ENCODE assay signal across 8 cellular contexts in genomic region chr17:67421869-67422273, GRCh38. TPM values are rescaled to one million over a fixed set of nuclear protein-coding genes. Genes with fewer than 3 reads are reported as not detected.
DNase-seq lines count a peak whose midpoint lies in the region; ATAC-seq and TF ChIP-seq lines count a peak whose summit lies in the region.

No MANE protein-coding gene starts in this region.

- peaks cover 11 to 28% (median 16%) of the 10 kb centered on the region in 4 donors for H3K4me1 ChIP-seq in esophagus muscularis mucosa
- no peaks in the 10 kb centered on the region for H3K4me1 ChIP-seq in gastrocnemius medialis

- H3K9me3 ChIP-seq in esophagus muscularis mucosa: no peaks in the 10 kb centered on the region
- H3K9me3 ChIP-seq in gastrocnemius medialis: no peaks in the 10 kb centered on the region

- peak overlapping the region; percentile 51 to 76 (median 57) for H3K27ac ChIP-seq in esophagus muscularis mucosa (replicated peaks in 1 of 4)
- H3K27ac ChIP-seq in gastrocnemius medialis: peak overlapping the region; percentile 69 to 74 (median 71)

- ATAC-seq in gastrocnemius medialis: peak; percentile 71 to 90

- H3K36me3 ChIP-seq in esophagus muscularis mucosa (no peaks in the 10 kb centered on the region), gastrocnemius medialis (no peaks in the 10 kb centered on the region)

- peak; percentile 69 for TF ChIP-seq EP300 in esophagus muscularis mucosa (IDR thresholded peaks at IDR 0.05)

- DNase-seq in AML-193 (lab: John Stamatoyannopoulos, UW) (peak; percentile 5 to 31), HT1080 (ENCODE audit: low read depth) (peak; percentile 100), esophagus muscularis mucosa (ENCODE audit: extremely low spot score) (no peak), gastrocnemius medialis (no peak), SK-N-DZ (ENCODE audit: low spot score) (no peak), COLO668 (lab: John Stamatoyannopoulos, UW; ENCODE audit: unreplicated experiment) (no peak), NCI-H1092 (lab: John Stamatoyannopoulos, UW) (no peak)
- DNase-seq in activated CD4-positive, alpha-beta T cell treated with anti-CD3 and anti-CD28 coated beads for 4 hours: peak; percentile 61 to 69

- H3K4me3 ChIP-seq in esophagus muscularis mucosa (no peak overlapping the region), gastrocnemius medialis (no peak overlapping the region)

- WGBS in esophagus muscularis mucosa: 51% methylated on average over 3 of the region's 3 CpGs

- TF ChIP-seq CTCF in esophagus muscularis mucosa (IDR thresholded peaks at IDR 0.05) (no peak), gastrocnemius medialis (IDR thresholded peaks at IDR 0.05 in 4 of 5, conservative IDR thresholded peaks at IDR 0.05 in 1 of 5) (no peak)

- in situ Hi-C loops in gastrocnemius medialis (cut with MboI; ENCODE audit: low sequenced_read_pairs in 4 of 4): no loop called here

- intact Hi-C loops in esophagus muscularis mucosa (cut with DNase I): no loop called here
- intact Hi-C loops in gastrocnemius medialis (cut with DNase I; ENCODE audit: low total_unique reads): no loop called here

- H3K27me3 ChIP-seq in esophagus muscularis mucosa (no peaks in the 10 kb centered on the region), gastrocnemius medialis (no peaks in the 10 kb centered on the region)

- TF ChIP-seq POLR2A in esophagus muscularis mucosa (IDR thresholded peaks at IDR 0.05; ENCODE audit: low read depth) (no peak), gastrocnemius medialis (IDR thresholded peaks at IDR 0.05) (peak in 1 of 2 donors; percentile 52)

RNA-seq across cellular contexts. Expression of gene PITPNC1, which starts 44.8 kb away (rescaled TPM):
- 2.8 and 6.4 TPM in 2 replicates for total RNA-seq in HT1080 (2014; rRNA removed; shearing (Covaris generic))
- polyA plus RNA-seq in HT1080 (2015; cell fraction: cytosol; rRNA removed): 7.1 and 7.3 TPM in 2 replicates
- 4.7 and 5.5 TPM in 2 replicates for polyA plus RNA-seq in HT1080 (2015; cell fraction: nucleus; rRNA removed)
- 10 to 100 TPM; 14.1 to 35.5 (median 31.8) TPM for total RNA-seq in esophagus muscularis mucosa
- total RNA-seq in gastrocnemius medialis: 1 to 10 TPM; 2.3 to 8.6 (median 4.3) TPM
- 10.8 and 17.5 TPM in 2 replicates for polyA plus RNA-seq in SK-N-DZ (2014; cell fraction: cytosol; rRNA removed)
- 6.8 and 10.5 TPM in 2 replicates for polyA plus RNA-seq in SK-N-DZ (2014; cell fraction: nucleus; rRNA removed)

RNA-seq across cellular contexts. Expression of gene PSMD12, which starts 55.5 kb away (rescaled TPM):
- total RNA-seq in HT1080 (2014; rRNA removed; shearing (Covaris generic)): 41.6 and 54.9 TPM in 2 replicates
- polyA plus RNA-seq in HT1080 (2015; cell fraction: cytosol; rRNA removed): 91.3 and 108 TPM in 2 replicates
- polyA plus RNA-seq in HT1080 (2015; cell fraction: nucleus; rRNA removed): 84.9 and 99.0 TPM in 2 replicates
- 10 to 100 TPM; 28.4 to 37.8 (median 30.0) TPM for total RNA-seq in esophagus muscularis mucosa
- total RNA-seq in gastrocnemius medialis: 10 to 100 TPM; 52.0 to 89.6 (median 69.9) TPM
- 21.1 and 23.6 TPM in 2 replicates for polyA plus RNA-seq in SK-N-DZ (2014; cell fraction: cytosol; rRNA removed)
- polyA plus RNA-seq in SK-N-DZ (2014; cell fraction: nucleus; rRNA removed): 20.8 and 30.3 TPM in 2 replicates

Comparison
In these comparisons a context has a peak if more than half of its experiments do, and no peak if none do; other contexts are left out.
1. DNase-seq: peak in AML-193 (2 of 2), HT1080 (single experiment) and activated CD4-positive, alpha-beta T cell treated with anti-CD3 and anti-CD28 coated beads for 4 hours (2 of 2); none in esophagus muscularis mucosa (single experiment), gastrocnemius medialis (0 of 2), SK-N-DZ (single experiment), COLO668 (single experiment) and NCI-H1092 (single experiment).